ENCODE assay signal across 8 cellular contexts in genomic region chr9:83062011-83062652, GRCh38. TPM values are rescaled to one million over a fixed set of nuclear protein-coding genes. Genes with fewer than 3 reads are reported as not detected.
DNase-seq lines count a peak whose midpoint lies in the region; ATAC-seq and TF ChIP-seq lines count a peak whose summit lies in the region.

No MANE protein-coding gene starts in this region.

- H3K27ac Mint-ChIP-seq in glutamatergic neuron (ENCODE audit: unreplicated experiment): no peak overlapping the region

- H3K4me1 ChIP-seq in sigmoid colon: peaks cover 0 to 15% (median 14%) of the 10 kb centered on the region in 4 donors

- no peaks in the 10 kb centered on the region for H3K36me3 Mint-ChIP-seq in glutamatergic neuron (ENCODE audit: unreplicated experiment)

- no peak for TF ChIP-seq EP300 in sigmoid colon (IDR thresholded peaks at IDR 0.05)

- TF ChIP-seq CTCF in glutamatergic neuron (IDR thresholded peaks at IDR 0.05; ENCODE audit: partially characterized antibody, unreplicated experiment) (no peak), sigmoid colon (IDR thresholded peaks at IDR 0.05) (no peak)

- no peaks in the 10 kb centered on the region for H3K4me1 Mint-ChIP-seq in glutamatergic neuron (ENCODE audit: low read depth, unreplicated experiment)

- no peak for TF ChIP-seq POLR2A in sigmoid colon (IDR thresholded peaks at IDR 0.05)

- 2 to 4% methylated on average over 53 of the region's 53 CpGs for WGBS in sigmoid colon, 2 donors

- peak overlapping the region; percentile 85 for H3K4me3 Mint-ChIP-seq in glutamatergic neuron (ENCODE audit: unreplicated experiment)

- H3K9me3 Mint-ChIP-seq in glutamatergic neuron (ENCODE audit: unreplicated experiment): peaks cover 4% of the 10 kb centered on the region

- DNase-seq in GM03348 (ENCODE audit: low spot score) (peak; percentile 34), NCI-H774 (lab: John Stamatoyannopoulos, UW) (peak; percentile 63), glutamatergic neuron (no peak), sigmoid colon (no peak), RKO (ENCODE audit: low spot score) (no peak)
- no peak for DNase-seq in stimulated activated CD4-positive, alpha-beta T cell treated with anti-CD3 and anti-CD28 coated beads, Interleukin-15, amount 100 ng/mL, for 24 hours

- ATAC-seq in GM18867 (IDR thresholded peaks at IDR 0.05; ENCODE audit: unreplicated experiment) (no peak), HG03521 (IDR thresholded peaks at IDR 0.05; ENCODE audit: unreplicated experiment) (no peak)

- peaks cover 13 to 41% (median 26%) of the 10 kb centered on the region in 3 donors for H3K27me3 ChIP-seq in sigmoid colon

- peak overlapping the region in 3 of 4 donors; percentile 32 to 36 (median 34) for H3K4me3 ChIP-seq in sigmoid colon

- H3K27me3 Mint-ChIP-seq in glutamatergic neuron (ENCODE audit: unreplicated experiment): peaks cover 12% of the 10 kb centered on the region

- H3K36me3 ChIP-seq in sigmoid colon: no peaks in the 10 kb centered on the region

- H3K9me3 ChIP-seq in sigmoid colon: peaks cover 0 to 4% (median 0%) of the 10 kb centered on the region in 4 donors

- intact Hi-C loops in sigmoid colon (cut with DNase I): no loop called here

- H3K27ac ChIP-seq in sigmoid colon: peak overlapping the region in 1 of 4 donors; percentile 44

RNA-seq across cellular contexts. Expression of gene RASEF, which starts 0.8 kb away (rescaled TPM):
- 0.25 TPM for total RNA-seq in glutamatergic neuron (ENCODE audit: unreplicated experiment)
- total RNA-seq in sigmoid colon: 1 to 10 TPM in 1 of 4 donors, under 1 TPM in 3; 0.16 to 1.1 (median 0.27) TPM
- polyA plus RNA-seq in sigmoid colon: 10 to 100 TPM; 11.4 to 24.0 (median 16.8) TPM

Comparison
In these comparisons a context has a peak if more than half of its experiments do, and no peak if none do; other contexts are left out.
1. DNase-seq: peak in GM03348 (single experiment) and NCI-H774 (single experiment); none in glutamatergic neuron (single experiment), sigmoid colon (single experiment), RKO (single experiment) and stimulated activated CD4-positive, alpha-beta T cell treated with anti-CD3 and anti-CD28 coated beads, Interleukin-15, amount 100 ng/mL, for 24 hours (single experiment).